In genomic region chr6:12748815-12749521, GRCh38 we compare ENCODE assay signal across 11 cellular contexts. TPM values are rescaled to one million over a fixed set of nuclear protein-coding genes. Genes with fewer than 3 reads are reported as not detected.
DNase-seq lines count a peak whose midpoint lies in the region; ATAC-seq, FAIRE-seq and TF ChIP-seq lines count a peak whose summit lies in the region.
"Had no signal": no experiment of that assay in that cellular context is flagged by ENCODE, and none has a peak within 500 bp of the region (broad histone marks: within the 10 kb centered on the region; RNA-seq: fewer than 3 reads in every experiment).

No MANE protein-coding gene starts in this region.

- H3K27ac ChIP-seq in A549 = no peak overlapping the region
- peak overlapping the region; percentile 46 for H3K27ac ChIP-seq in HUES48 (ENCODE audit: low read depth, low read length)
- H3K27ac ChIP-seq in PC-9 = no peak overlapping the region

- ATAC-seq in A549 = peak in 1 of 2 experiments; percentile 34; a peak in 1 of 6 replicates

- WGBS in A549 (ENCODE audit: missing lambda C conversion rate) = 2% methylated on average over 6 of the region's 23 CpGs

- peak overlapping the region; percentile 39 for H3K9ac ChIP-seq in HUES48 (ENCODE audit: low read depth, low read length)

- CTCF ChIA-PET in A549 (lab: Yijun Ruan, JAX) (no interaction called here), PC-9 (lab: Charles Lee) (no interaction called here)

- H3F3A ChIP-seq in PC-9 (ENCODE audit: insufficient read depth, low read depth) = no peaks in the 10 kb centered on the region

- TF ChIP-seq CTCF in A549 (IDR thresholded peaks at IDR 0.05) (no peak), PC-9 (conservative IDR thresholded peaks at IDR 0.05) (no peak)

- H3K4me3 ChIP-seq in A549 (no peak overlapping the region), HUES48 (ENCODE audit: low read depth, low read length) (peak overlapping the region; percentile 86), PC-9 (no peak overlapping the region)

- intact Hi-C loops in PC-9 (cut with micrococcal nuclease; ENCODE audit: unreplicated experiment) = no loop called here

- no peaks in the 10 kb centered on the region for H3K9me2 ChIP-seq in PC-9 (ENCODE audit: insufficient read depth)

- no peak overlapping the region for H2AFZ ChIP-seq in PC-9

- DNase-seq in A549 (ENCODE audit: low read depth in 1 of 2, low spot score in 1 of 2) (no peak), RPMI8226 (peak; percentile 13), iPS-NIHi7 (ENCODE audit: extremely low spot score) (peak; percentile 80), PC-9 (no peak), GM19238 (ENCODE audit: insufficient read length, low spot score) (no peak), amniotic stem cell (lab: John Stamatoyannopoulos, UW) (no peak), globus pallidus (ENCODE audit: low spot score) (no peak)
- DNase-seq: activated CD4-positive, alpha-beta T cell treated with anti-CD3 and anti-CD28 coated beads for 48 hours; naive B cell had no signal

- H3K79me2 ChIP-seq in PC-9 (ENCODE audit: low read depth) = no peaks in the 10 kb centered on the region

- TF ChIP-seq POLR2A in A549 (IDR thresholded peaks at IDR 0.05; ENCODE audit: low read length) = no peak

- POLR2A ChIA-PET in A549 (lab: Yijun Ruan, JAX) (no interaction called here), PC-9 (lab: Charles Lee; ENCODE audit: unreplicated experiment) (no interaction called here)

- BruUV-seq in PC-9 (replicated peaks; lab: Mats Ljungman, UMichigan) = no TSS peak

- H3K9me3 ChIP-seq in A549 (no peaks in the 10 kb centered on the region; the same call in 2 of the 3 replicates), HUES48 (ENCODE audit: control insufficient read depth, insufficient read depth, low read length) (peaks cover 12% of the 10 kb centered on the region; the same call in 1 of the 2 replicates), PC-9 (ENCODE audit: insufficient read depth, low read depth) (no peaks in the 10 kb centered on the region)

- peaks cover 18% of the 10 kb centered on the region for H3K27me3 ChIP-seq in HUES48 (ENCODE audit: control insufficient read depth, insufficient read depth, low read length)
- peaks cover 12% of the 10 kb centered on the region; the same call in 1 of the 2 replicates for H3K27me3 ChIP-seq in PC-9 (ENCODE audit: insufficient read depth, low read depth)

- no peaks in the 10 kb centered on the region for H4K20me1 ChIP-seq in PC-9 (ENCODE audit: insufficient read depth)

- H3K4me1 ChIP-seq in A549 (no peaks in the 10 kb centered on the region), HUES48 (ENCODE audit: control insufficient read depth, insufficient read depth, low read length) (peaks cover 20% of the 10 kb centered on the region), PC-9 (replicated peaks; ENCODE audit: insufficient read depth) (no peaks in the 10 kb centered on the region)

- TF ChIP-seq EP300 in A549 (IDR thresholded peaks at IDR 0.05) = no peak

- H3K4me2 ChIP-seq in A549 (peak overlapping the region; percentile 32; the same call in 1 of the 3 replicates), PC-9 (no peak overlapping the region)

- no peaks in the 10 kb centered on the region for H3K36me3 ChIP-seq in HUES48 (ENCODE audit: control insufficient read depth, insufficient read depth, low read length)
- H3K36me3 ChIP-seq in PC-9 (ENCODE audit: low read depth) = no peaks in the 10 kb centered on the region

- TF ChIP-seq RAD21 in A549 (conservative IDR thresholded peaks at IDR 0.05 in 1 of 2, IDR thresholded peaks at IDR 0.05 in 1 of 2) = no peak

- no peak for FAIRE-seq in A549 (lab: Jason Lieb, UNC)
- FAIRE-seq: GM12892 had no signal

TF ChIP-seq in A549, 52 proteins besides CTCF, POLR2A, EP300 and RAD21:
- TF ChIP-seq MAFK (IDR thresholded peaks at IDR 0.05; ENCODE audit: partially characterized antibody) = peak; percentile 54
- TF ChIP-seq CHD4 (IDR thresholded peaks at IDR 0.05; ENCODE audit: borderline replicate concordance) = no peak

RNA-seq across cellular contexts. Expression of gene PHACTR1, which starts 32.4 kb away (rescaled TPM):
- polyA plus RNA-seq in A549 (2011; rRNA removed) (not detected in 2 replicates), A549 (2017; fragmentation: RNase III; extraction: RNeasy Plus Mini Kit Qiagen cat#74134 plus additional on column Dnase treatment) (0.07 TPM in 1 of 3 replicates, not detected in the others)
- not detected in 2 replicates for polyA plus RNA-seq in A549 (2012; cell fraction: cytosol; rRNA removed)
- 0.01 TPM in 1 of 2 replicates, not detected in the other for polyA plus RNA-seq in A549 (2012; cell fraction: nucleus; rRNA removed)
- polyA minus RNA-seq in A549 (2011; rRNA and poly(A)+ RNA removed) = not detected in 2 replicates
- not detected in 2 replicates for total RNA-seq in PC-9 (2021)

Comparison
In these comparisons a context has a peak if more than half of its experiments do, and no peak if none do; other contexts are left out.
1. DNase-seq: peak in RPMI8226 (single experiment) and iPS-NIHi7 (single experiment); none in A549 (0 of 2), PC-9 (0 of 2), GM19238 (single experiment), amniotic stem cell (single experiment) and globus pallidus (single experiment).